ENCODE assay signal across 10 cellular contexts in genomic region chr1:77007675-77008074, GRCh38.
"Had no signal": no experiment of that assay in that cellular context is flagged by ENCODE, and none has a peak within 500 bp of the region (broad histone marks: within the 10 kb centered on the region; RNA-seq: fewer than 3 reads in every experiment).

No MANE protein-coding gene starts in this region.

- H3K9me3 ChIP-seq: HAP-1 had no signal

- H3K4me1 ChIP-seq: HAP-1 had no signal

- H3K36me3 ChIP-seq: HAP-1 had no signal

- H3K4me3 Mint-ChIP-seq: HFFc6 had no signal

- H2AFZ ChIP-seq: GM23248 had no signal

- H3K27ac Mint-ChIP-seq: HFFc6 had no signal

- H3K27ac ChIP-seq: GM23248 had no signal

- DNase-seq: GM23248, GOT3, H7, HFFc6, IMR-90, KG1 had no signal

- H3K4me3 ChIP-seq: GM23248, HAP-1, K562 had no signal

- FAIRE-seq: HTR-8/SVneo, K562 had no signal

- H3K9me3 Mint-ChIP-seq: HFFc6 had no signal

- ATAC-seq: HCT116, K562 had no signal

- H3K9ac ChIP-seq: GM23248 had no signal
